In genomic region chr18:3360211-3360610, GRCh38 we compare ENCODE assay signal across 1 cellular context.
TF ChIP-seq lines count a peak whose summit lies in the region.

No MANE protein-coding gene starts in this region.

TF ChIP-seq in H1, 55 proteins besides CTCF, POLR2A, EP300 and RAD21:
- TF ChIP-seq CBX8 (IDR thresholded peaks at IDR 0.05; ENCODE audit: borderline replicate concordance, low read depth, low read length) (no peak), TEAD4 (IDR thresholded peaks at IDR 0.05; ENCODE audit: low read depth, low read length) (0 out of 2 replicates have a peak, but pooled peaks have one; percentile 2), CTBP2 (IDR thresholded peaks at IDR 0.05; ENCODE audit: borderline replicate concordance, insufficient read depth, insufficient read length, low read length) (no peak)
